Comparison of ENCODE assay signal across 1 cellular context in genomic region chr4:127545271-127545670, GRCh38.
TF ChIP-seq lines count a peak whose summit lies in the region.

No MANE protein-coding gene starts in this region.

TF ChIP-seq in HCT116, 20 proteins besides CTCF, POLR2A, EP300 and RAD21 (continued from another document):
- TF ChIP-seq REST (IDR thresholded peaks at IDR 0.05; ENCODE audit: low read depth) (no peak), ZBTB33 (IDR thresholded peaks at IDR 0.05; ENCODE audit: extremely low read depth, insufficient replicate concordance, low read length) (no peak), SIN3A (IDR thresholded peaks at IDR 0.05; ENCODE audit: low read depth) (no peak), CEBPB (IDR thresholded peaks at IDR 0.05; ENCODE audit: low read depth) (no peak), SP1 (IDR thresholded peaks at IDR 0.05; ENCODE audit: low read depth) (no peak), JUND (IDR thresholded peaks at IDR 0.05) (no peak), FOSL1 (IDR thresholded peaks at IDR 0.05; ENCODE audit: low read depth) (no peak), YY1 (IDR thresholded peaks at IDR 0.05; ENCODE audit: extremely low read depth, insufficient replicate concordance, low read depth, low read length) (no peak), ZFX (IDR thresholded peaks at IDR 0.05) (no peak)
